Comparison of ENCODE assay signal across 24 cellular contexts in genomic region chr20:53529658-53530057, GRCh38.
"Had no signal": no experiment of that assay in that cellular context is flagged by ENCODE, and none has a peak within 500 bp of the region (broad histone marks: within the 10 kb centered on the region; RNA-seq: fewer than 3 reads in every experiment).

No MANE protein-coding gene starts in this region.

- H3K27me3 Mint-ChIP-seq: progenitor cell of endocrine pancreas; stimulated activated naive CD8-positive, alpha-beta T cell treated with anti-CD3 and anti-CD28 coated beads, Interleukin-15, Interleukin-2, amounts not matched to agents 100 ng/mL and 50 ng/mL, for 24 hours had no signal

- H3K36me3 Mint-ChIP-seq: naive thymus-derived CD8-positive, alpha-beta T cell; neural progenitor cell; stimulated activated effector memory CD8-positive, alpha-beta T cell treated with anti-CD3 and anti-CD28 coated beads, Interleukin-12 subunit alpha, Interleukin-12 subunit beta, amount 100 ng/mL, for 72 hours had no signal

- DNase-seq: islet precursor cell; left ventricle myocardium inferior; naive thymus-derived CD8-positive, alpha-beta T cell; nephron progenitor cell; occipital lobe; small intestine; spleen; stimulated activated CD4-positive, alpha-beta T cell treated with anti-CD3 and anti-CD28 coated beads, Interleukin-4, amount 100 ng/mL, for 24 hours; stimulated activated naive CD4-positive, alpha-beta T cell; tibial artery; upper lobe of right lung; uterus had no signal

- FAIRE-seq: small intestine had no signal

- H3K4me3 ChIP-seq: hepatocyte, left ventricle myocardium inferior, lung, neural progenitor cell, right atrium auricular region, spleen, suprapubic skin, thoracic aorta, tibial artery, upper lobe of right lung, uterus had no signal

- H3K27me3 ChIP-seq: hepatocyte, neural progenitor cell, neutrophil, right atrium auricular region, spleen, suprapubic skin, upper lobe of right lung, uterus had no signal

- H3K9me3 ChIP-seq: left ventricle myocardium inferior, neutrophil, right atrium auricular region, spleen, suprapubic skin, thoracic aorta, tibial artery, upper lobe of right lung, uterus had no signal

- H3K36me3 ChIP-seq: left ventricle myocardium inferior, neural progenitor cell, neutrophil, right atrium auricular region, spleen, suprapubic skin, thoracic aorta, tibial artery, upper lobe of right lung, uterus had no signal

- H3K27ac Mint-ChIP-seq: neural progenitor cell; stimulated activated effector memory CD8-positive, alpha-beta T cell treated with anti-CD3 and anti-CD28 coated beads, Interleukin-12 subunit alpha, Interleukin-12 subunit beta, amount 100 ng/mL, for 72 hours had no signal

- H3K9me3 Mint-ChIP-seq: nephron progenitor cell; neural progenitor cell; stimulated activated effector memory CD8-positive, alpha-beta T cell treated with anti-CD3 and anti-CD28 coated beads, Interleukin-12 subunit alpha, Interleukin-12 subunit beta, amount 100 ng/mL, for 72 hours; stimulated activated naive CD8-positive, alpha-beta T cell treated with anti-CD3 and anti-CD28 coated beads, Interleukin-15, Interleukin-2, amounts not matched to agents 100 ng/mL and 50 ng/mL, for 24 hours had no signal

- H3K4me2 ChIP-seq: hepatocyte, neural progenitor cell had no signal

- ATAC-seq: naive thymus-derived CD8-positive, alpha-beta T cell; sciatic nerve; stimulated activated effector memory CD8-positive, alpha-beta T cell treated with anti-CD3 and anti-CD28 coated beads, Interleukin-12 subunit alpha, Interleukin-12 subunit beta, amount 100 ng/mL, for 72 hours; upper lobe of right lung had no signal

- H3K4me1 Mint-ChIP-seq: neural progenitor cell; stimulated activated effector memory CD8-positive, alpha-beta T cell treated with anti-CD3 and anti-CD28 coated beads, Interleukin-12 subunit alpha, Interleukin-12 subunit beta, amount 100 ng/mL, for 72 hours had no signal

- H3K4me1 ChIP-seq: left ventricle myocardium inferior, neural progenitor cell, parathyroid adenoma, right atrium auricular region, suprapubic skin, tibial artery, upper lobe of right lung, uterus had no signal

- H3K9ac ChIP-seq: neural progenitor cell, parathyroid adenoma had no signal

- H3K79me2 ChIP-seq: hepatocyte, parathyroid adenoma had no signal

- H3K27ac ChIP-seq: hepatocyte, left ventricle myocardium inferior, neural progenitor cell, neutrophil, parathyroid adenoma, right atrium auricular region, spleen, suprapubic skin, thoracic aorta, tibial artery, upper lobe of right lung, uterus had no signal

- H3K4me3 Mint-ChIP-seq: naive thymus-derived CD8-positive, alpha-beta T cell; nephron progenitor cell; neural progenitor cell; stimulated activated effector memory CD8-positive, alpha-beta T cell treated with anti-CD3 and anti-CD28 coated beads, Interleukin-12 subunit alpha, Interleukin-12 subunit beta, amount 100 ng/mL, for 72 hours; stimulated activated naive CD8-positive, alpha-beta T cell treated with anti-CD3 and anti-CD28 coated beads, Interleukin-15, Interleukin-2, amounts not matched to agents 100 ng/mL and 50 ng/mL, for 24 hours had no signal

- H2AFZ ChIP-seq: hepatocyte, neural progenitor cell, parathyroid adenoma had no signal
